In genomic region chr6:143783077-143783476, GRCh38 we compare ENCODE assay signal across 22 cellular contexts.
"Had no signal": no experiment of that assay in that cellular context is flagged by ENCODE, and none has a peak within 500 bp of the region (broad histone marks: within the 10 kb centered on the region; RNA-seq: fewer than 3 reads in every experiment).

No MANE protein-coding gene starts in this region.

- H3K4me1 Mint-ChIP-seq: activated CD4-positive, alpha-beta T cell treated with anti-CD3 and anti-CD28 coated beads, Interleukin-2, amount 10 ng/mL, durations not matched to agents 7 days and 5 days; activated naive CD8-positive, alpha-beta T cell treated with anti-CD3 and anti-CD28 coated beads, Interleukin-2, amount 10 ng/mL, durations not matched to agents 7 days and 5 days had no signal

- H3K4me1 ChIP-seq: Peyer's patch, SJCRH30 had no signal

- H3K27ac ChIP-seq: adrenal gland, RWPE1, SJCRH30, VCaP had no signal

- H3K4me2 ChIP-seq: SK-N-SH had no signal

- H3K9ac ChIP-seq: SK-N-SH had no signal

- DNase-seq: activated CD4-positive, alpha-beta memory T cell treated with anti-CD3 and anti-CD28 coated beads for 36 hours; activated CD4-positive, alpha-beta T cell treated with anti-CD3 and anti-CD28 coated beads, Interleukin-2, amount 10 ng/mL, durations not matched to agents 7 days and 5 days; activated CD4-positive, CD25-positive, alpha-beta regulatory T cell; activated naive CD4-positive, alpha-beta T cell treated with anti-CD3 and anti-CD28 coated beads, Interleukin-2, amount 50 U/mL, for 16 hours; activated naive CD8-positive, alpha-beta T cell treated with anti-CD3 and anti-CD28 coated beads, Interleukin-2, amount 10 ng/mL, durations not matched to agents 7 days and 5 days; activated T-cell treated with anti-CD3 and anti-CD28 coated beads for 4 hours; adrenal gland; anterior cingulate cortex; Karpas-422; NCI-H1092 treated with DMSO at 0.1 percent for 48 hours; NCI-H1417 treated with DMSO at 0.1 percent for 48 hours; NCI-H1694; NCI-H2029 treated with DMSO at 0.1 percent for 48 hours; NCI-H510A treated with DMSO at 0.1 percent for 48 hours; NCI-H69; Peyer's patch; Right ventricle myocardium superior; SJCRH30; SK-N-SH; T-helper 1 cell had no signal

- H3K4me3 ChIP-seq: adrenal gland, Peyer's patch, SJCRH30 had no signal

- H3K27ac Mint-ChIP-seq: activated CD4-positive, alpha-beta memory T cell treated with anti-CD3 and anti-CD28 coated beads for 36 hours; activated CD4-positive, alpha-beta T cell treated with anti-CD3 and anti-CD28 coated beads, Interleukin-2, amount 10 ng/mL, durations not matched to agents 7 days and 5 days; activated naive CD8-positive, alpha-beta T cell treated with anti-CD3 and anti-CD28 coated beads, Interleukin-2, amount 10 ng/mL, durations not matched to agents 7 days and 5 days had no signal

- H3K27me3 Mint-ChIP-seq: activated CD4-positive, alpha-beta memory T cell treated with anti-CD3 and anti-CD28 coated beads for 36 hours; activated CD4-positive, alpha-beta T cell treated with anti-CD3 and anti-CD28 coated beads, Interleukin-2, amount 10 ng/mL, durations not matched to agents 7 days and 5 days; activated naive CD8-positive, alpha-beta T cell treated with anti-CD3 and anti-CD28 coated beads, Interleukin-2, amount 10 ng/mL, durations not matched to agents 7 days and 5 days had no signal

- H3K4me3 Mint-ChIP-seq: activated CD4-positive, alpha-beta memory T cell treated with anti-CD3 and anti-CD28 coated beads for 36 hours; activated CD4-positive, alpha-beta T cell treated with anti-CD3 and anti-CD28 coated beads, Interleukin-2, amount 10 ng/mL, durations not matched to agents 7 days and 5 days; activated naive CD8-positive, alpha-beta T cell treated with anti-CD3 and anti-CD28 coated beads, Interleukin-2, amount 10 ng/mL, durations not matched to agents 7 days and 5 days had no signal

- H3K9me3 ChIP-seq: adrenal gland, SJCRH30, SK-N-SH had no signal

- H3K27me3 ChIP-seq: adrenal gland, Peyer's patch, SJCRH30 had no signal
